Comparison of ENCODE assay signal across 8 cellular contexts in the genomic region with DNA sequence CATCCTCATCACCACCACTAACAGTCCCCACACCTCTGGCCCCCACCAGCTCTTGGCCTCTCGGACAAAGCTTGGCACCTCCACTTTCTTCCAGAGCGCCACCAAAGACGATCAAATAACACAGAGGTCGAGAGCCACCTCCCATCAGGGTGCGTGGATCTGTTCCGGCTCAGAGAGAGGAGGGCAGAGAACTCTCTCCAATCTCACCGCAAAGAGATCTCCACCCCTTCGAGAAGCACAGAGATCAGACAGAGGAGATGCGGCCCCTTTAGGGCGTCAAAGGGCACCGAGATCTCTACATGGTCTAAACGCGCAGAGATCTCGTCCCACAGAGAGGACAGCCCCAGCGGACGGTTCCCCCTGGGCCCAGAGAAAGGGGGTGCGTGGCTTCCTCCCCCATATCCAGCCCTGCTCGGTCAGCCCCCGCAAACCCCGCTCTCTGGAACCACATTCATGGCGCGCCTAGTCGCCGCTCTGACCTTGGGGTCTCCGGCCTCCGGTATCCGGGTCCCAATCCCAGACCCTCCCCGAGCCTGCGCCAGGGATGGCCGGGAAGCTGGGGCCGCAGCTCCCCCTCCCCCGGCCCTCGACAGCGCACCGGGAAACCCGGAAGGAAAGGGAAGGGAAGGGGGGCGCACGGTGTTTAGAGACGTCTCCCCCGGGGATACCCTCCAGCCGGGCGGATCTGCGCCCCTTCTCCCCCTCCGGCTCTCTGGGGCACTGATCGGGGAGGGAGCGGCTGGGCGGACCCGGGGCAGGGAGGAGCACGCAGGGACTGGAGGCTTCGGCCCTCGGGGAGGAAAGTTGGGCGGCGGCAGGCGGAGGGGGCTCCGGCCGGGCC. TPM values are rescaled to one million over a fixed set of nuclear protein-coding genes. Genes with fewer than 3 reads are reported as not detected.
DNase-seq lines count a peak whose midpoint lies in the region; ATAC-seq and TF ChIP-seq lines count a peak whose summit lies in the region.

No MANE protein-coding gene starts in this region.

- H3K4me3 Mint-ChIP-seq in activated B cell treated with CpG ODN at 0.5 μM for 24 hours, result peak overlapping the region; percentile 65

- 7 to 22% (median 10%) methylated on average over 20 to 56 of the region's 56 CpGs for WGBS in stomach, 5 donors

- H3K9me3 Mint-ChIP-seq in activated B cell treated with CpG ODN at 0.5 μM for 24 hours, result no peaks in the 10 kb centered on the region

- H3K4me1 Mint-ChIP-seq in activated B cell treated with CpG ODN at 0.5 μM for 24 hours, result peaks cover 7% of the 10 kb centered on the region

- no peak overlapping the region for H3K9ac ChIP-seq in iPS-18a (ENCODE audit: low read length)

- TF ChIP-seq POLR2A in stomach (IDR thresholded peaks at IDR 0.05), result no peak
- TF ChIP-seq POLR2A in GM18505 (IDR thresholded peaks at IDR 0.05; ENCODE audit: borderline replicate concordance, extremely low read depth, insufficient read depth, insufficient read length), result no peak

- ATAC-seq in activated B cell treated with CpG ODN at 0.5 μM for 24 hours (ENCODE audit: low read depth) (no peak), GM18505 (IDR thresholded peaks at IDR 0.05; ENCODE audit: unreplicated experiment) (no peak)

- H3K36me3 ChIP-seq in iPS-18a (ENCODE audit: control insufficient read depth, low read depth, low read length) (no peaks in the 10 kb centered on the region), stomach (no peaks in the 10 kb centered on the region)

- no peak overlapping the region for H3K27ac ChIP-seq in iPS-18a (ENCODE audit: low read length)
- H3K27ac ChIP-seq in stomach, result no peak overlapping the region

- intact Hi-C loops in activated B cell treated with CpG ODN at 0.5 μM for 24 hours (cut with micrococcal nuclease) (no loop called here), stomach (cut with DNase I; ENCODE audit: low total_unique reads) (no loop called here)

- DNase-seq in NCI-H2227 (lab: John Stamatoyannopoulos, UW; ENCODE audit: unreplicated experiment), result peak; percentile 23
- no peak for DNase-seq in NCI-H2227 treated with DMSO at 0.1 percent for 48 hours (lab: John Stamatoyannopoulos, UW)
- no peak for DNase-seq in activated B cell treated with CpG ODN at 0.5 μM for 24 hours
- DNase-seq in stomach, result no peak
- DNase-seq in DMS79 treated with DMSO at 0.1 percent for 48 hours (lab: John Stamatoyannopoulos, UW), result no peak
- DNase-seq in GM03348 (ENCODE audit: low spot score), result no peak

- POLR2A ChIA-PET in activated B cell treated with CpG ODN at 0.5 μM for 24 hours (lab: Charles Lee), result no interaction called here

- peaks cover 12% of the 10 kb centered on the region for H3K27me3 Mint-ChIP-seq in activated B cell treated with CpG ODN at 0.5 μM for 24 hours

- H3K27ac Mint-ChIP-seq in activated B cell treated with CpG ODN at 0.5 μM for 24 hours, result no peak overlapping the region

- H3K36me3 Mint-ChIP-seq in activated B cell treated with CpG ODN at 0.5 μM for 24 hours (ENCODE audit: low read depth), result no peaks in the 10 kb centered on the region

- no peaks in the 10 kb centered on the region for H3K9me3 ChIP-seq in iPS-18a (ENCODE audit: control insufficient read depth, low read depth, low read length)
- H3K9me3 ChIP-seq in stomach, result no peaks in the 10 kb centered on the region

- H3K4me3 ChIP-seq in iPS-18a (ENCODE audit: low read length), result peak overlapping the region; percentile 63
- H3K4me3 ChIP-seq in stomach, result peak overlapping the region; percentile 52 to 67 (median 56)

- H3K4me1 ChIP-seq in iPS-18a (ENCODE audit: control insufficient read depth, low read depth, low read length), result no peaks in the 10 kb centered on the region
- H3K4me1 ChIP-seq in stomach, result peaks cover 15 to 28% (median 22%) of the 10 kb centered on the region in 4 donors

- CTCF ChIA-PET in activated B cell treated with CpG ODN at 0.5 μM for 24 hours (lab: Charles Lee), result no interaction called here

- TF ChIP-seq CTCF in activated B cell treated with CpG ODN at 0.5 μM for 24 hours (IDR thresholded peaks at IDR 0.05), result no peak
- TF ChIP-seq CTCF in stomach (IDR thresholded peaks at IDR 0.05), result no peak

- H3K27me3 ChIP-seq in iPS-18a (ENCODE audit: control insufficient read depth, insufficient read depth, low read length) (peaks cover 64% of the 10 kb centered on the region), stomach (peaks cover 0 to 89% (median 32%) of the 10 kb centered on the region in 3 donors)

- no peak for TF ChIP-seq EP300 in stomach (IDR thresholded peaks at IDR 0.05)

RNA-seq across cellular contexts. Expression of gene SCN5A, which starts 0.6 kb away (rescaled TPM):
- total RNA-seq in activated B cell treated with CpG ODN at 0.5 μM for 24 hours (0.02 TPM in 1 of 2 replicates, not detected in the other), stomach (1 to 10 TPM in 1 of 5 donors, under 1 TPM in 1, not detected in 3; 0.14 to 1.1 TPM)
- polyA plus RNA-seq in stomach, result under 1 TPM in 2 of 3 donors, not detected in 1; 0.05 to 0.06 TPM
